Comparison of ENCODE assay signal across 11 cellular contexts in genomic region chr16:5206331-5206990, GRCh38.
DNase-seq lines count a peak whose midpoint lies in the region; TF ChIP-seq lines count a peak whose summit lies in the region.
"Had no signal": no experiment of that assay in that cellular context is flagged by ENCODE, and none has a peak within 500 bp of the region (broad histone marks: within the 10 kb centered on the region; RNA-seq: fewer than 3 reads in every experiment).

No MANE protein-coding gene starts in this region.

- H3K4me3 ChIP-seq in GM12865 (ENCODE audit: low read depth, low read length) = no peak overlapping the region
- H3K4me3 ChIP-seq: GM23248 had no signal

- CTCF ChIA-PET in activated CD4-positive, alpha-beta memory T cell treated with anti-CD3 and anti-CD28 coated beads, Interleukin-2, amount 10 ng/mL, durations not matched to agents 7 days and 5 days (lab: Charles Lee) = no interaction called here

- no peaks in the 10 kb centered on the region for H3K9me3 Mint-ChIP-seq in nephron
- no peaks in the 10 kb centered on the region for H3K9me3 Mint-ChIP-seq in activated CD4-positive, alpha-beta memory T cell treated with anti-CD3 and anti-CD28 coated beads, Interleukin-2, amount 10 ng/mL, durations not matched to agents 7 days and 5 days

- DNase-seq in GM12865 (ENCODE audit: low read depth) (peak; percentile 70), globus pallidus (ENCODE audit: low spot score) (peak; percentile 55), superior temporal gyrus (ENCODE audit: extremely low spot score) (peak; percentile 44), MV-4-11 (lab: John Stamatoyannopoulos, UW) (no peak), GM20000 (ENCODE audit: low spot score) (no peak)
- no peak for DNase-seq in activated CD4-positive, alpha-beta memory T cell treated with anti-CD3 and anti-CD28 coated beads, Interleukin-2, amount 10 ng/mL, durations not matched to agents 7 days and 5 days
- DNase-seq: BE2C; CD4-positive, alpha-beta memory T cell; DMS79; GM23248 had no signal

- peak overlapping the region in 2 of 3 experiments; percentile 10 to 13 for H3K27ac Mint-ChIP-seq in nephron
- H3K27ac Mint-ChIP-seq in activated CD4-positive, alpha-beta memory T cell treated with anti-CD3 and anti-CD28 coated beads, Interleukin-2, amount 10 ng/mL, durations not matched to agents 7 days and 5 days = no peak overlapping the region
- H3K27ac Mint-ChIP-seq: CD4-positive, alpha-beta memory T cell had no signal

- no peak for TF ChIP-seq CTCF in GM12865 (IDR thresholded peaks at IDR 0.05; ENCODE audit: insufficient read depth, low read depth, low read length, missing control alignments)
- no peak for TF ChIP-seq CTCF in nephron (IDR thresholded peaks at IDR 0.05; ENCODE audit: unreplicated experiment in 3 of 3)
- no peak for TF ChIP-seq CTCF in GM20000 (IDR thresholded peaks at IDR 0.05; ENCODE audit: extremely low read depth, missing control alignments)

- H3K36me3 Mint-ChIP-seq in nephron (ENCODE audit: low read depth) = no peaks in the 10 kb centered on the region
- no peaks in the 10 kb centered on the region for H3K36me3 Mint-ChIP-seq in activated CD4-positive, alpha-beta memory T cell treated with anti-CD3 and anti-CD28 coated beads, Interleukin-2, amount 10 ng/mL, durations not matched to agents 7 days and 5 days (ENCODE audit: low read depth)
- H3K36me3 Mint-ChIP-seq: CD4-positive, alpha-beta memory T cell had no signal

- H3K27me3 Mint-ChIP-seq in nephron (ENCODE audit: low read depth) = peaks cover 3% of the 10 kb centered on the region
- peaks cover 2% of the 10 kb centered on the region for H3K27me3 Mint-ChIP-seq in activated CD4-positive, alpha-beta memory T cell treated with anti-CD3 and anti-CD28 coated beads, Interleukin-2, amount 10 ng/mL, durations not matched to agents 7 days and 5 days

- POLR2A ChIA-PET in activated CD4-positive, alpha-beta memory T cell treated with anti-CD3 and anti-CD28 coated beads, Interleukin-2, amount 10 ng/mL, durations not matched to agents 7 days and 5 days (lab: Charles Lee) = no interaction called here

- peaks cover 15% of the 10 kb centered on the region for H3K4me1 Mint-ChIP-seq in nephron
- no peaks in the 10 kb centered on the region for H3K4me1 Mint-ChIP-seq in activated CD4-positive, alpha-beta memory T cell treated with anti-CD3 and anti-CD28 coated beads, Interleukin-2, amount 10 ng/mL, durations not matched to agents 7 days and 5 days

- H3K4me3 Mint-ChIP-seq in nephron = no peak overlapping the region
- H3K4me3 Mint-ChIP-seq in activated CD4-positive, alpha-beta memory T cell treated with anti-CD3 and anti-CD28 coated beads, Interleukin-2, amount 10 ng/mL, durations not matched to agents 7 days and 5 days = no peak overlapping the region
- H3K4me3 Mint-ChIP-seq: CD4-positive, alpha-beta memory T cell had no signal

Comparison
In these comparisons a context has a peak if more than half of its experiments do, and no peak if none do; other contexts are left out.
1. DNase-seq: peak in GM12865 (single experiment), globus pallidus (single experiment) and superior temporal gyrus (single experiment); none in MV-4-11 (single experiment), GM20000 (single experiment) and activated CD4-positive, alpha-beta memory T cell treated with anti-CD3 and anti-CD28 coated beads, Interleukin-2, amount 10 ng/mL, durations not matched to agents 7 days and 5 days (single experiment).